8 cellular contexts compared by ENCODE assay signal in genomic region chr1:86156571-86157455, GRCh38. TPM values are rescaled to one million over a fixed set of nuclear protein-coding genes. Genes with fewer than 3 reads are reported as not detected.
DNase-seq lines count a peak whose midpoint lies in the region; ATAC-seq and TF ChIP-seq lines count a peak whose summit lies in the region.

TSS of gene COL24A1 (minus strand) at chr1:86156772. CDS start at chr1:86156396, 376 bp downstream.

- intact Hi-C loops in A673 (cut with micrococcal nuclease; ENCODE audit: unreplicated experiment), result loop anchor here (10.0 kb wide), 1 partner anchor 198 kb away; no protein-coding TSS in a partner anchor
- intact Hi-C loops in naive thymus-derived CD4-positive, alpha-beta T cell (cut with micrococcal nuclease), result no loop called here
- intact Hi-C loops in OCI-LY7 (cut with micrococcal nuclease; ENCODE audit: unreplicated experiment), result no loop called here

- peaks cover 0 to 11% (median 7%) of the 10 kb centered on the region in 7 donors for H3K4me1 Mint-ChIP-seq in naive thymus-derived CD4-positive, alpha-beta T cell

- peak; percentile 19 for ATAC-seq in naive thymus-derived CD4-positive, alpha-beta T cell
- no peak for ATAC-seq in GM18867 (IDR thresholded peaks at IDR 0.05; ENCODE audit: unreplicated experiment)
- ATAC-seq in GM18520 (IDR thresholded peaks at IDR 0.05; ENCODE audit: unreplicated experiment), result no peak

- H3K4me2 ChIP-seq in OCI-LY7 (ENCODE audit: low read length), result no peak within 1 kb of the TSS

- DNase-seq in A673 (ENCODE audit: low spot score) (peak; percentile 30), GM13976 (ENCODE audit: low spot score) (peak; percentile 57), RPMI7951 (ENCODE audit: low read depth) (peak; percentile 76), fibroblast of peridontal ligament (ENCODE audit: extremely low read depth) (peak; percentile 48), OCI-LY7 (ENCODE audit: low spot score) (no peak)
- DNase-seq in naive thymus-derived CD4-positive, alpha-beta T cell, result peak in 1 of 9 donors; percentile 5

- peaks cover 0 to 12% (median 2%) of the 10 kb centered on the region in 11 donors for H3K9me3 Mint-ChIP-seq in naive thymus-derived CD4-positive, alpha-beta T cell

- in situ Hi-C loops in GM13976 (cut with MboI; ENCODE audit: low sequenced_read_pairs, unreplicated experiment), result no loop called here

- peaks cover 18% of the 10 kb centered on the region for H3K27me3 ChIP-seq in A673 (replicated peaks; ENCODE audit: insufficient read depth, low read depth, low read length, poor library complexity)
- no peaks in the 10 kb centered on the region for H3K27me3 ChIP-seq in naive thymus-derived CD4-positive, alpha-beta T cell (ENCODE audit: control insufficient read depth in 2 of 2, insufficient read depth in 2 of 2, low read length in 2 of 2)

- CTCF ChIA-PET in A673 (lab: Charles Lee), result no interaction called here
- CTCF ChIA-PET in naive thymus-derived CD4-positive, alpha-beta T cell (lab: Charles Lee), result no interaction called here
- CTCF ChIA-PET in OCI-LY7 (lab: Charles Lee; ENCODE audit: unreplicated experiment), result no interaction called here

- TF ChIP-seq CTCF in A673 (conservative IDR thresholded peaks at IDR 0.05; ENCODE audit: low read depth, low read length), result no peak
- no peak for TF ChIP-seq CTCF in GM13976 (IDR thresholded peaks at IDR 0.05; ENCODE audit: borderline replicate concordance, control extremely low read depth, extremely low read depth, insufficient read depth, missing control alignments)
- no peak for TF ChIP-seq CTCF in OCI-LY7 (conservative IDR thresholded peaks at IDR 0.05; ENCODE audit: low read length)

- H3K4me3 Mint-ChIP-seq in naive thymus-derived CD4-positive, alpha-beta T cell, result peak within 1 kb of the TSS in 6 of 10 donors; percentile 8 to 57 (median 48)

- H3K27ac ChIP-seq in A673 (ENCODE audit: low read depth, low read length, poor library complexity, severe bottlenecking) (no peak within 1 kb of the TSS), OCI-LY7 (ENCODE audit: low read depth, low read length, poor library complexity, severe bottlenecking) (no peak within 1 kb of the TSS)
- no peak within 1 kb of the TSS for H3K27ac ChIP-seq in naive thymus-derived CD4-positive, alpha-beta T cell (ENCODE audit: low read depth, low read length)

- no peaks in the 10 kb centered on the region for H4K20me1 ChIP-seq in OCI-LY7 (ENCODE audit: insufficient read depth, low read length)

- peaks cover 29 to 43% (median 34%) of the 10 kb centered on the region in 5 donors for H3K27me3 Mint-ChIP-seq in naive thymus-derived CD4-positive, alpha-beta T cell

- POLR2A ChIA-PET in A673 (lab: Charles Lee; ENCODE audit: low non-redundant PET), result interaction anchor here (0.8 kb wide), 1 partner anchor 30 kb away, joined by 10 read pairs; no protein-coding TSS in a partner anchor
- POLR2A ChIA-PET in naive thymus-derived CD4-positive, alpha-beta T cell (lab: Charles Lee), result no interaction called here
- POLR2A ChIA-PET in OCI-LY7 (lab: Charles Lee), result no interaction called here

- H3K27ac Mint-ChIP-seq in naive thymus-derived CD4-positive, alpha-beta T cell, result no peak within 1 kb of the TSS

- peaks cover 0 to 6% (median 0%) of the 10 kb centered on the region in 5 donors for H3K36me3 Mint-ChIP-seq in naive thymus-derived CD4-positive, alpha-beta T cell

- H3K4me1 ChIP-seq in A673 (ENCODE audit: insufficient read depth, low read length, poor library complexity, severe bottlenecking) (peaks cover 10% of the 10 kb centered on the region), OCI-LY7 (ENCODE audit: insufficient read depth, low read length, poor library complexity, severe bottlenecking) (no peaks in the 10 kb centered on the region)
- H3K4me1 ChIP-seq in naive thymus-derived CD4-positive, alpha-beta T cell (ENCODE audit: control insufficient read depth in 2 of 2, insufficient read depth in 2 of 2, low read length in 2 of 2), result no peaks in the 10 kb centered on the region

- H3K36me3 ChIP-seq in A673 (ENCODE audit: insufficient read depth, low read length, poor library complexity, severe bottlenecking), result no peaks in the 10 kb centered on the region
- no peaks in the 10 kb centered on the region for H3K36me3 ChIP-seq in naive thymus-derived CD4-positive, alpha-beta T cell (ENCODE audit: control insufficient read depth in 2 of 3, insufficient read depth in 3 of 3, low read length in 3 of 3)
- no peaks in the 10 kb centered on the region for H3K36me3 ChIP-seq in OCI-LY7 (ENCODE audit: insufficient read depth, low read length)

- no peak within 1 kb of the TSS for H2AFZ ChIP-seq in OCI-LY7 (ENCODE audit: low read length)

- H3K9me3 ChIP-seq in A673 (ENCODE audit: low read depth, low read length, poor library complexity, severe bottlenecking) (no peaks in the 10 kb centered on the region), OCI-LY7 (ENCODE audit: low read length) (no peaks in the 10 kb centered on the region)
- no peaks in the 10 kb centered on the region for H3K9me3 ChIP-seq in naive thymus-derived CD4-positive, alpha-beta T cell (ENCODE audit: control insufficient read depth in 2 of 3, low read length in 3 of 3)

- H3K4me3 ChIP-seq in A673 (ENCODE audit: low read depth, low read length, poor library complexity, severe bottlenecking), result peak within 1 kb of the TSS; percentile 39
- no peak within 1 kb of the TSS for H3K4me3 ChIP-seq in naive thymus-derived CD4-positive, alpha-beta T cell (ENCODE audit: low read length)
- H3K4me3 ChIP-seq in OCI-LY7 (ENCODE audit: low read depth, low read length, poor library complexity, severe bottlenecking), result no peak within 1 kb of the TSS

- no TSS peak for BruUV-seq in A673 (replicated peaks; lab: Mats Ljungman, UMichigan)
- BruUV-seq in OCI-LY7 (replicated peaks; lab: Mats Ljungman, UMichigan), result no TSS peak

- H3K79me2 ChIP-seq in OCI-LY7 (ENCODE audit: insufficient read depth, low read depth, low read length), result no peaks in the 10 kb centered on the region

- no peaks in the 10 kb centered on the region; the same call in 1 of the 2 replicates for H3K9me2 ChIP-seq in OCI-LY7 (ENCODE audit: insufficient read depth, low read length)

RNA-seq across cellular contexts. Expression of gene COL24A1, which starts in this region (rescaled TPM):
- total RNA-seq in A673 (2021), result 0.15 and 0.72 TPM in 2 replicates
- 0.98 and 1.2 TPM in 2 replicates for total RNA-seq in RPMI7951 (2014; rRNA removed; shearing (Covaris generic))
- 1 to 10 TPM in 1 of 5 experiments, under 1 TPM in 1, not detected in 3; 0.40 to 1.5 TPM for total RNA-seq in naive thymus-derived CD4-positive, alpha-beta T cell
- not detected for polyA plus RNA-seq in naive thymus-derived CD4-positive, alpha-beta T cell
- total RNA-seq in OCI-LY7 (2014; rRNA removed; shearing (Covaris generic)), result 0.03 and 0.06 TPM in 2 replicates
- 0.07 and 0.23 TPM in 2 replicates for total RNA-seq in OCI-LY7 (2022)

Comparison
In these comparisons a context has a peak if more than half of its experiments do, and no peak if none do; other contexts are left out.
1. Peak in DNase-seq and H3K4me3 ChIP-seq in A673; RNA of the gene not detected or under 1 TPM.